ENCODE assay signal across 20 cellular contexts in the genomic region with DNA sequence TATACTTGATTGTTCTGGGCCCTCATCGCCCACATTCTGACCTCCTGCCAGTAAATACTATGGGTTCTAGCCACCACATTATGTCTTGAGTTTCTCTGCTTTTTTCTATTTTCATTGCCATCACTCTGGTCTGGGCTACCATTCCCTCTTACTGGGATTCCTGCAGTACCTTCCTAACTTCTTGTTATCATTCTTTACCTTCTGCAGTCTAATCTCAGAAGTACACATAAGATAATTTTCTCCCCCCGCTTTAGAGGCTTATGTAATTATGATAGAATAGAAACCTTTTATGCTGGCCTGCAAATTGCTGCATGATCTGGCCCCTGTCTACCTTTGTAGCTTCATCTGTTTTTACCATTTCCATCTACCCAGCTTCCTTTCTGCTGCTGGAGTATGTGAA. TPM values are rescaled to one million over a fixed set of nuclear protein-coding genes. Genes with fewer than 3 reads are reported as not detected.
DNase-seq lines count a peak whose midpoint lies in the region; ATAC-seq and TF ChIP-seq lines count a peak whose summit lies in the region.
"Had no signal": no experiment of that assay in that cellular context is flagged by ENCODE, and none has a peak within 500 bp of the region (broad histone marks: within the 10 kb centered on the region; RNA-seq: fewer than 3 reads in every experiment).

No MANE protein-coding gene starts in this region.

- no peaks in the 10 kb centered on the region for H3K27me3 ChIP-seq in CD8-positive, alpha-beta T cell (ENCODE audit: insufficient read depth, low read length)
- H3K27me3 ChIP-seq: heart right ventricle had no signal

- H3K9me3 Mint-ChIP-seq in T-helper 1 cell treated with Interleukin-12 subunit alpha and Interleukin-12 subunit beta and Interleukin-4 antibody, amounts not matched to agents 30 μg/mL and 1 μg/mL, for 36 hours = no peaks in the 10 kb centered on the region
- H3K9me3 Mint-ChIP-seq in CD8-positive, alpha-beta T cell = peaks cover 5% of the 10 kb centered on the region
- peaks cover 16% of the 10 kb centered on the region for H3K9me3 Mint-ChIP-seq in activated CD8-positive, alpha-beta T cell treated with anti-CD3 and anti-CD28 coated beads for 36 hours
- no peaks in the 10 kb centered on the region for H3K9me3 Mint-ChIP-seq in immature natural killer cell

- H3K36me3 Mint-ChIP-seq in T-helper 1 cell treated with Interleukin-12 subunit alpha and Interleukin-12 subunit beta and Interleukin-4 antibody, amounts not matched to agents 30 μg/mL and 1 μg/mL, for 36 hours (ENCODE audit: low read depth) = peaks cover 10% of the 10 kb centered on the region
- H3K36me3 Mint-ChIP-seq in CD8-positive, alpha-beta T cell = peaks cover 8% of the 10 kb centered on the region
- H3K36me3 Mint-ChIP-seq in activated CD8-positive, alpha-beta T cell treated with anti-CD3 and anti-CD28 coated beads for 36 hours (ENCODE audit: low read depth) = peaks cover 44% of the 10 kb centered on the region
- H3K36me3 Mint-ChIP-seq in immature natural killer cell = no peaks in the 10 kb centered on the region

- H3K27ac ChIP-seq in CD8-positive, alpha-beta T cell (ENCODE audit: low read depth, low read length) = no peak overlapping the region
- H3K27ac ChIP-seq: 22Rv1 had no signal

- H3K9me3 ChIP-seq in CD8-positive, alpha-beta T cell (ENCODE audit: low read length) = no peaks in the 10 kb centered on the region
- H3K9me3 ChIP-seq: heart right ventricle had no signal

- intact Hi-C loops in CD8-positive, alpha-beta T cell (cut with DNase I, micrococcal nuclease) = loop anchor here in 1 of 2 experiments (2.0 kb wide), 1 partner anchor 15 kb away; no protein-coding TSS in a partner anchor
- intact Hi-C loops in activated CD8-positive, alpha-beta T cell treated with anti-CD3 and anti-CD28 coated beads for 36 hours (cut with micrococcal nuclease) = no loop called here

- no peaks in the 10 kb centered on the region for H3K27me3 Mint-ChIP-seq in T-helper 1 cell treated with Interleukin-12 subunit alpha and Interleukin-12 subunit beta and Interleukin-4 antibody, amounts not matched to agents 30 μg/mL and 1 μg/mL, for 36 hours (ENCODE audit: low read depth)
- H3K27me3 Mint-ChIP-seq in CD8-positive, alpha-beta T cell (ENCODE audit: low read depth) = no peaks in the 10 kb centered on the region
- no peaks in the 10 kb centered on the region for H3K27me3 Mint-ChIP-seq in activated CD8-positive, alpha-beta T cell treated with anti-CD3 and anti-CD28 coated beads for 36 hours
- H3K27me3 Mint-ChIP-seq in immature natural killer cell (ENCODE audit: low read depth in 3 of 3) = peaks cover 0 to 2% (median 2%) of the 10 kb centered on the region in 3 donors
- H3K27me3 Mint-ChIP-seq: progenitor cell of endocrine pancreas had no signal

- peak overlapping the region; percentile 26 for H3K4me3 Mint-ChIP-seq in T-helper 1 cell treated with Interleukin-12 subunit alpha and Interleukin-12 subunit beta and Interleukin-4 antibody, amounts not matched to agents 30 μg/mL and 1 μg/mL, for 36 hours
- H3K4me3 Mint-ChIP-seq in CD8-positive, alpha-beta T cell = peak overlapping the region; percentile 21
- H3K4me3 Mint-ChIP-seq in activated CD8-positive, alpha-beta T cell treated with anti-CD3 and anti-CD28 coated beads for 36 hours = peak overlapping the region; percentile 14
- H3K4me3 Mint-ChIP-seq in immature natural killer cell = peak overlapping the region in 4 of 5 donors; percentile 12 to 52 (median 38)

- CTCF ChIA-PET in CD8-positive, alpha-beta T cell (lab: Charles Lee) = no interaction called here
- CTCF ChIA-PET in activated CD8-positive, alpha-beta T cell treated with anti-CD3 and anti-CD28 coated beads for 36 hours (lab: Charles Lee) = interaction anchor here (1.0 to 1.3 kb wide), 3 partner anchors 11 to 123 kb away, joined by 3 to 4 read pairs (median 3); no protein-coding TSS in a partner anchor

- POLR2A ChIA-PET in CD8-positive, alpha-beta T cell (lab: Charles Lee) = interaction anchor here (1.0 to 2.1 kb wide), 3 partner anchors 13 to 23 kb away, joined by 3 to 6 read pairs (median 4); partner anchors contain the start of gene STIM2
- POLR2A ChIA-PET in activated CD8-positive, alpha-beta T cell treated with anti-CD3 and anti-CD28 coated beads for 36 hours (lab: Charles Lee) = interaction anchor here (1.1 to 3.7 kb wide), 2 partner anchors 12 to 19 kb away, joined by 3 to 20 read pairs; partner anchors contain the start of gene STIM2

- DNase-seq in T-helper 1 cell (no peak), immature natural killer cell (no peak), T1000 (lab: John Stamatoyannopoulos, UW) (no peak), DMS114 treated with DMSO at 0.1 percent for 48 hours (lab: John Stamatoyannopoulos, UW; ENCODE audit: unreplicated experiment) (no peak)
- DNase-seq in CD8-positive, alpha-beta T cell = no peak
- DNase-seq in activated CD8-positive, alpha-beta T cell treated with anti-CD3 and anti-CD28 coated beads for 36 hours = no peak
- DNase-seq: activated CD4-positive, CD25-positive, alpha-beta regulatory T cell; anterior cingulate cortex; effector CD8-positive, alpha-beta T cell; heart right ventricle; islet precursor cell; KG1; mesenchymal stem cell; NCI-H1930; NCI-H345; stimulated activated CD4-positive, alpha-beta T cell treated with anti-CD3 and anti-CD28 coated beads, Interleukin-4, amount 100 ng/mL, for 1 hour had no signal

- peaks cover 56% of the 10 kb centered on the region for H3K4me1 Mint-ChIP-seq in T-helper 1 cell treated with Interleukin-12 subunit alpha and Interleukin-12 subunit beta and Interleukin-4 antibody, amounts not matched to agents 30 μg/mL and 1 μg/mL, for 36 hours (ENCODE audit: low read depth)
- H3K4me1 Mint-ChIP-seq in CD8-positive, alpha-beta T cell (ENCODE audit: low read depth) = peaks cover 79% of the 10 kb centered on the region
- H3K4me1 Mint-ChIP-seq in activated CD8-positive, alpha-beta T cell treated with anti-CD3 and anti-CD28 coated beads for 36 hours (ENCODE audit: low read depth) = peaks cover 76% of the 10 kb centered on the region
- peaks cover 79 to 87% of the 10 kb centered on the region in 2 donors for H3K4me1 Mint-ChIP-seq in immature natural killer cell

- H3K27ac Mint-ChIP-seq in T-helper 1 cell treated with Interleukin-12 subunit alpha and Interleukin-12 subunit beta and Interleukin-4 antibody, amounts not matched to agents 30 μg/mL and 1 μg/mL, for 36 hours = peak overlapping the region; percentile 71
- peak overlapping the region; percentile 92 for H3K27ac Mint-ChIP-seq in CD8-positive, alpha-beta T cell
- H3K27ac Mint-ChIP-seq in activated CD8-positive, alpha-beta T cell treated with anti-CD3 and anti-CD28 coated beads for 36 hours = peak overlapping the region; percentile 96
- peak overlapping the region; percentile 93 to 96 (median 93) for H3K27ac Mint-ChIP-seq in immature natural killer cell
- H3K27ac Mint-ChIP-seq: progenitor cell of endocrine pancreas had no signal

- peaks cover 66% of the 10 kb centered on the region for H3K4me1 ChIP-seq in CD8-positive, alpha-beta T cell (ENCODE audit: insufficient read depth, low read length)

- H3K4me3 ChIP-seq in CD8-positive, alpha-beta T cell (ENCODE audit: low read depth, low read length) = no peak overlapping the region
- H3K4me3 ChIP-seq: heart right ventricle had no signal

- no peak for TF ChIP-seq CTCF in CD8-positive, alpha-beta T cell (IDR thresholded peaks at IDR 0.05)
- no peak for TF ChIP-seq CTCF in activated CD8-positive, alpha-beta T cell treated with anti-CD3 and anti-CD28 coated beads for 36 hours (IDR thresholded peaks at IDR 0.05)

- ATAC-seq in CD8-positive, alpha-beta T cell = no peak
- no peak for ATAC-seq in activated CD8-positive, alpha-beta T cell treated with anti-CD3 and anti-CD28 coated beads for 36 hours
- no peak for ATAC-seq in GM21619 (IDR thresholded peaks at IDR 0.05; ENCODE audit: unreplicated experiment)
- ATAC-seq: heart right ventricle had no signal

- no peaks in the 10 kb centered on the region for H3K36me3 ChIP-seq in CD8-positive, alpha-beta T cell (ENCODE audit: insufficient read depth, low read length)
- H3K36me3 ChIP-seq: heart right ventricle had no signal

RNA-seq across cellular contexts. Expression of gene STIM2, which starts 19.2 kb away (rescaled TPM):
- 10 to 100 TPM; 61.1 to 67.0 TPM for total RNA-seq in CD8-positive, alpha-beta T cell
- total RNA-seq in activated CD8-positive, alpha-beta T cell treated with anti-CD3 and anti-CD28 coated beads for 36 hours = 10 to 100 TPM; 44.4 to 46.6 TPM
- 10 to 100 TPM; 19.1 to 38.1 (median 24.6) TPM for polyA plus RNA-seq in immature natural killer cell
